ENCODE assay signal across 9 cellular contexts in the genomic region with DNA sequence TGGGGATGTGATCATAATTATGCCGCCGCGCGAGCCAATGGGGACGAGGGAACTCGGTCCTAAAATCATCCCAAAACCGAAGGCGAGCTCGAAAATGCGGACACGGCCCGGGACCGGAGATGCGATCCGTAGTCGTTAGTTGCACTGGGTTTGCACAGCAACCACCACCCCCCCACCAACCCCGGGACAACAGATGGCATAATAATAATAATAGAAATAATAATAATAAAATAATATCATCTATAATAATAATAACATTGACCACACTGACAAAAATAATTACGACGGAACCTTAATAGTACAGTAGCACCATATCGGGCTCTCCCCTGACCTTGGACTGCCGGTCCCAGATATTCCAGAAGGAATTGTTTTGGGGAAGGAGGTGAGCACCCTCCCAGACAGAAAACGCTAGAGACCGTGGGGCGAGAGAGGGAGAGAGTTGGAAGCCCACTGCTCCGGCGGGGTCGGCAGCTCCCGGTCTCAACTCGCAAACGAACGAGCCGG. TPM values are rescaled to one million over a fixed set of nuclear protein-coding genes. Genes with fewer than 3 reads are reported as not detected.
DNase-seq lines count a peak whose midpoint lies in the region; ATAC-seq lines count a peak whose summit lies in the region.
"Had no signal": no experiment of that assay in that cellular context is flagged by ENCODE, and none has a peak within 500 bp of the region (broad histone marks: within the 10 kb centered on the region; RNA-seq: fewer than 3 reads in every experiment).

No MANE protein-coding gene starts in this region.

- peak overlapping the region; percentile 63 to 87 (median 75) for H3K4me3 ChIP-seq in subcutaneous abdominal adipose tissue (ENCODE audit: low read depth in 1 of 5, low read length in 5 of 5)

- no peaks in the 10 kb centered on the region for H3K9me3 ChIP-seq in subcutaneous abdominal adipose tissue (ENCODE audit: control insufficient read depth in 5 of 5, low read length in 5 of 5)

- H3K27ac Mint-ChIP-seq in activated T-cell treated with anti-CD3 and anti-CD28 coated beads, Interleukin-2, amount 50 U/mL, for 72 hours, result peak overlapping the region; percentile 95
- no peak overlapping the region for H3K27ac Mint-ChIP-seq in activated T-cell treated with anti-CD3 and anti-CD28 coated beads, Interleukin-2, amount 50 U/mL, for 24 hours

- H3K27ac ChIP-seq in subcutaneous abdominal adipose tissue (ENCODE audit: low read depth, low read length), result peak overlapping the region; percentile 46

- H3K4me3 Mint-ChIP-seq in activated T-cell treated with anti-CD3 and anti-CD28 coated beads, Interleukin-2, amount 50 U/mL, for 72 hours, result peak overlapping the region; percentile 56 to 58
- no peak overlapping the region for H3K4me3 Mint-ChIP-seq in activated T-cell treated with anti-CD3 and anti-CD28 coated beads, Interleukin-2, amount 50 U/mL, for 24 hours

- no peaks in the 10 kb centered on the region for H3K36me3 Mint-ChIP-seq in activated T-cell treated with anti-CD3 and anti-CD28 coated beads, Interleukin-2, amount 50 U/mL, for 72 hours (ENCODE audit: insufficient read depth in 2 of 2)
- H3K36me3 Mint-ChIP-seq in activated T-cell treated with anti-CD3 and anti-CD28 coated beads, Interleukin-2, amount 50 U/mL, for 24 hours (ENCODE audit: low read depth), result no peaks in the 10 kb centered on the region

- no peaks in the 10 kb centered on the region for H3K36me3 ChIP-seq in subcutaneous abdominal adipose tissue (ENCODE audit: control insufficient read depth in 5 of 5, insufficient read depth in 5 of 5, low read length in 5 of 5)

- peaks cover 0 to 69% (median 54%) of the 10 kb centered on the region in 5 donors for H3K4me1 ChIP-seq in subcutaneous abdominal adipose tissue (ENCODE audit: control insufficient read depth in 5 of 5, insufficient read depth in 5 of 5, low read length in 5 of 5)

- H3K9ac ChIP-seq in subcutaneous abdominal adipose tissue (ENCODE audit: low read length in 5 of 5), result peak overlapping the region in 4 of 5 donors; percentile 53 to 77 (median 63)

- DNase-seq in activated T-cell treated with anti-CD3 and anti-CD28 coated beads, Interleukin-2, amount 50 U/mL, for 72 hours, result no peak
- DNase-seq in activated T-cell treated with anti-CD3 and anti-CD28 coated beads, Interleukin-2, amount 50 U/mL, for 24 hours, result no peak
- DNase-seq in anterior cingulate cortex (lab: John Stamatoyannopoulos, UW) (peak in 38 of 58 donors; percentile 18 to 75 (median 39)), iPS-NIHi11 (ENCODE audit: low spot score) (peak; percentile 60), DMS79 (lab: John Stamatoyannopoulos, UW) (no peak)

- peaks cover 4 to 58% (median 37%) of the 10 kb centered on the region in 5 donors for H3K27me3 ChIP-seq in subcutaneous abdominal adipose tissue (ENCODE audit: control insufficient read depth in 5 of 5, insufficient read depth in 4 of 5, low read length in 5 of 5)

- peaks cover 72% of the 10 kb centered on the region for H3K27me3 Mint-ChIP-seq in activated T-cell treated with anti-CD3 and anti-CD28 coated beads, Interleukin-2, amount 50 U/mL, for 72 hours (ENCODE audit: low read depth)
- peaks cover 82% of the 10 kb centered on the region for H3K27me3 Mint-ChIP-seq in activated T-cell treated with anti-CD3 and anti-CD28 coated beads, Interleukin-2, amount 50 U/mL, for 24 hours

- ATAC-seq in activated T-cell treated with anti-CD3 and anti-CD28 coated beads, Interleukin-2, amount 50 U/mL, for 72 hours (replicated peaks in 1 of 2), result no peak
- ATAC-seq in GM21825 (IDR thresholded peaks at IDR 0.05; ENCODE audit: unreplicated experiment) (no peak), HG02798 (IDR thresholded peaks at IDR 0.05; ENCODE audit: poor library complexity, unreplicated experiment) (no peak)
- ATAC-seq: esophagus mucosa had no signal

- peaks cover 29% of the 10 kb centered on the region for H3K4me1 Mint-ChIP-seq in activated T-cell treated with anti-CD3 and anti-CD28 coated beads, Interleukin-2, amount 50 U/mL, for 72 hours (ENCODE audit: low read depth)
- peaks cover 31% of the 10 kb centered on the region for H3K4me1 Mint-ChIP-seq in activated T-cell treated with anti-CD3 and anti-CD28 coated beads, Interleukin-2, amount 50 U/mL, for 24 hours (ENCODE audit: low read depth)

- H3K9me3 Mint-ChIP-seq in activated T-cell treated with anti-CD3 and anti-CD28 coated beads, Interleukin-2, amount 50 U/mL, for 72 hours, result no peaks in the 10 kb centered on the region
- H3K9me3 Mint-ChIP-seq in activated T-cell treated with anti-CD3 and anti-CD28 coated beads, Interleukin-2, amount 50 U/mL, for 24 hours, result no peaks in the 10 kb centered on the region

RNA-seq across cellular contexts. Expression of a gene that starts 1.1 kb away (rescaled TPM):
- not detected for total RNA-seq in activated T-cell treated with anti-CD3 and anti-CD28 coated beads, Interleukin-2, amount 50 U/mL, for 72 hours
- total RNA-seq: esophagus mucosa had no signal

Comparison
In these comparisons a context has a peak if more than half of its experiments do, and no peak if none do; other contexts are left out.
1. DNase-seq: peak in anterior cingulate cortex (38 of 58) and iPS-NIHi11 (single experiment); none in activated T-cell treated with anti-CD3 and anti-CD28 coated beads, Interleukin-2, amount 50 U/mL, for 72 hours (0 of 2), activated T-cell treated with anti-CD3 and anti-CD28 coated beads, Interleukin-2, amount 50 U/mL, for 24 hours (single experiment) and DMS79 (single experiment).